ENCODE assay signal across 1 cellular context in genomic region chr1:18858070-18858688, GRCh38.
A peak's percentile ranks its signal among the peaks of the same experiment; 100 is the strongest.
TF ChIP-seq lines count a peak whose summit lies in the region.

No MANE protein-coding gene starts in this region.

TF ChIP-seq in HepG2, 621 proteins besides CTCF, POLR2A, EP300 and RAD21:
- TF ChIP-seq TFDP1 (CRISPR knock-in tag; IDR thresholded peaks at IDR 0.05; ENCODE audit: borderline replicate concordance) (no peak), ZFYVE20 (CRISPR knock-in tag; IDR thresholded peaks at IDR 0.05; ENCODE audit: borderline replicate concordance, low read depth) (0 out of 2 replicates have a peak, but pooled peaks have one; percentile 42), NCOA1 (CRISPR knock-in tag; IDR thresholded peaks at IDR 0.05) (no peak), GMEB2 (CRISPR knock-in tag; IDR thresholded peaks at IDR 0.05; ENCODE audit: low read depth) (no peak), TEAD3 (CRISPR knock-in tag; optimal IDR thresholded peaks at IDR 0.05; ENCODE audit: borderline replicate concordance) (no peak), ZNF207 (IDR thresholded peaks at IDR 0.05; ENCODE audit: borderline replicate concordance) (peak; percentile 79; the same call in 1 of the 2 replicates), CREB1 (IDR thresholded peaks at IDR 0.05) (peak; percentile 94), CREB1 (CRISPR knock-in tag; IDR thresholded peaks at IDR 0.05) (no peak), CHD2 (IDR thresholded peaks at IDR 0.05; ENCODE audit: low read depth, low read length) (no peak), HNRNPL (IDR thresholded peaks at IDR 0.05; ENCODE audit: low read depth, low read length) (no peak), FOXA1 (IDR thresholded peaks at IDR 0.05) (0 out of 2 replicates have a peak, but pooled peaks have one; percentile 1), FOXA1 (CRISPR knock-in tag; IDR thresholded peaks at IDR 0.05) (no peak)
